Comparison of ENCODE assay signal across 25 cellular contexts in the genomic region with DNA sequence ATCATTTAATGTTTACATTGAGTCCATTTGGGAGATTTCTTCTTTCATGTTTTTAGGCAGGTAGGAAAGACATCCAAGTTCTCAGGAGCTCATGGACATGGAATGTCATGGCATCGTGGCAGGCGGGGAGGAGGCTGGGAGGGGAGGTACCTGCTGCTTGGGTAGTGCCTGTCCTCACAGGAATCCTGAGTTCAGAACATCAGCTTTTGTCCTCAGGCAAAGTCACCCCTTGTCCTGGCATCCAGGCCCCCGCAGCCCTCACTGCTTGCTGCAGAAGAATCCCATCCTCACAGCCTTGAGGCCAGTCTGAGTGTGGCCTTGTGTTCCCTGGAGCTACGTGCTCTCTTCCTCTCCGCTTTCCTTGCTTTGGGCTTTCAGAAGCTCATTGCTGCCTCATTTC.
DNase-seq lines count a peak whose midpoint lies in the region; ATAC-seq and TF ChIP-seq lines count a peak whose summit lies in the region.
"Had no signal": no experiment of that assay in that cellular context is flagged by ENCODE, and none has a peak within 500 bp of the region (broad histone marks: within the 10 kb centered on the region; RNA-seq: fewer than 3 reads in every experiment).

No MANE protein-coding gene starts in this region.

- H3K4me3 ChIP-seq in MM.1S (ENCODE audit: low read length), result no peak overlapping the region
- H3K4me3 ChIP-seq in mesodermal cell (ENCODE audit: extremely low read depth, insufficient read depth, low read length, poor library complexity, severe bottlenecking), result no peak overlapping the region
- H3K4me3 ChIP-seq in suprapubic skin, result no peak overlapping the region
- H3K4me3 ChIP-seq: K562, SJSA1 had no signal

- no peaks in the 10 kb centered on the region for H4K20me1 ChIP-seq in MM.1S (ENCODE audit: insufficient read depth, low read length)

- no peak for TF ChIP-seq EP300 in suprapubic skin (IDR thresholded peaks at IDR 0.05)

- H2AFZ ChIP-seq in MM.1S (ENCODE audit: low read length), result peak overlapping the region; percentile 2

- peaks cover 29% of the 10 kb centered on the region for H3F3A ChIP-seq in MM.1S (ENCODE audit: insufficient read depth, low read length)

- no peaks in the 10 kb centered on the region for H3K79me2 ChIP-seq in MM.1S (ENCODE audit: low read length)

- in situ Hi-C loops in GM13977 (cut with MboI; ENCODE audit: low pct_unique_long_range_greater_than_20kb, low sequenced_read_pairs, unreplicated experiment), result no loop called here

- 85 to 93% methylated on average over 5 of the region's 5 CpGs for WGBS in mesodermal cell (ENCODE audit: insufficient coverage in 2 of 2), 2 experiments
- 81% methylated on average over 5 of the region's 5 CpGs for WGBS in suprapubic skin

- TF ChIP-seq POLR2A in suprapubic skin (IDR thresholded peaks at IDR 0.05), result no peak

- no peaks in the 10 kb centered on the region for H3K36me3 ChIP-seq in MM.1S (replicated peaks; ENCODE audit: insufficient read depth, low read length)
- H3K36me3 ChIP-seq in mesodermal cell (ENCODE audit: control insufficient read depth, insufficient read depth, low read length), result no peaks in the 10 kb centered on the region
- no peaks in the 10 kb centered on the region for H3K36me3 ChIP-seq in suprapubic skin
- H3K36me3 ChIP-seq: SJSA1 had no signal

- no peak for ATAC-seq in GM18858 (IDR thresholded peaks at IDR 0.05; ENCODE audit: unreplicated experiment)
- ATAC-seq: HepG2, K562 had no signal

- peaks cover 53% of the 10 kb centered on the region for H3K4me1 ChIP-seq in MM.1S (ENCODE audit: low read length)
- H3K4me1 ChIP-seq in mesodermal cell (ENCODE audit: control insufficient read depth, insufficient read depth, low read length, poor library complexity, severe bottlenecking), result peaks cover 5% of the 10 kb centered on the region
- no peaks in the 10 kb centered on the region for H3K4me1 ChIP-seq in suprapubic skin
- H3K4me1 ChIP-seq: SJSA1 had no signal

- no peaks in the 10 kb centered on the region for H3K9me3 ChIP-seq in MM.1S (replicated peaks; ENCODE audit: insufficient read depth, low read length)
- H3K9me3 ChIP-seq in mesodermal cell (ENCODE audit: control insufficient read depth, low read length), result no peaks in the 10 kb centered on the region
- no peaks in the 10 kb centered on the region for H3K9me3 ChIP-seq in suprapubic skin
- H3K9me3 ChIP-seq: SJSA1 had no signal

- TF ChIP-seq CTCF in MM.1S (IDR thresholded peaks at IDR 0.05; ENCODE audit: low read length) (no peak), suprapubic skin (IDR thresholded peaks at IDR 0.05) (no peak), GM13977 (IDR thresholded peaks at IDR 0.05; ENCODE audit: extremely low read depth, insufficient read depth, missing control alignments) (no peak)

- H3K27me3 ChIP-seq in MM.1S (replicated peaks; ENCODE audit: insufficient read depth, low read length), result no peaks in the 10 kb centered on the region
- H3K27me3 ChIP-seq in suprapubic skin, result no peaks in the 10 kb centered on the region
- H3K27me3 ChIP-seq: SJSA1 had no signal

- H3K27ac ChIP-seq in MM.1S (ENCODE audit: low read length) (peak overlapping the region; percentile 71), mesodermal cell (ENCODE audit: low read depth, low read length, severe bottlenecking) (peak overlapping the region; percentile 63), suprapubic skin (peak overlapping the region; percentile 67)
- H3K27ac ChIP-seq: 22Rv1, C4-2B, HL-60, SJSA1 had no signal

- H3K9me2 ChIP-seq in MM.1S (replicated peaks; ENCODE audit: insufficient read depth, low read length), result no peaks in the 10 kb centered on the region

- peak; percentile 53 for DNase-seq in DMS 273 (lab: John Stamatoyannopoulos, UW; ENCODE audit: unreplicated experiment)
- no peak for DNase-seq in DMS 273 treated with DMSO at 0.1 percent for 48 hours (lab: John Stamatoyannopoulos, UW)
- DNase-seq in MM.1S, result no peak
- no peak for DNase-seq in suprapubic skin (ENCODE audit: low spot score in 2 of 2)
- DNase-seq in GM13977 (ENCODE audit: low spot score), result no peak
- no peak for DNase-seq in NCI-H82 treated with DMSO at 0.1 percent for 48 hours (lab: John Stamatoyannopoulos, UW; ENCODE audit: unreplicated experiment)
- DNase-seq: Calu3; CD8-positive, alpha-beta memory T cell; GF-D8; HCEC 1CT; MV-4-11; NCI-H2081; NCI-H2171; NCI-H345; NCI-H524 treated with DMSO at 0.1 percent for 48 hours; NCI-H82; OCI-M1 had no signal

- peak overlapping the region; percentile 4; the same call in 1 of the 2 replicates for H3K4me2 ChIP-seq in MM.1S (ENCODE audit: low read depth, low read length)

- H3K9ac ChIP-seq in MM.1S (ENCODE audit: low read length), result peak overlapping the region; percentile 31; the same call in 1 of the 2 replicates
